Comparison of ENCODE assay signal across 9 cellular contexts in the genomic region with DNA sequence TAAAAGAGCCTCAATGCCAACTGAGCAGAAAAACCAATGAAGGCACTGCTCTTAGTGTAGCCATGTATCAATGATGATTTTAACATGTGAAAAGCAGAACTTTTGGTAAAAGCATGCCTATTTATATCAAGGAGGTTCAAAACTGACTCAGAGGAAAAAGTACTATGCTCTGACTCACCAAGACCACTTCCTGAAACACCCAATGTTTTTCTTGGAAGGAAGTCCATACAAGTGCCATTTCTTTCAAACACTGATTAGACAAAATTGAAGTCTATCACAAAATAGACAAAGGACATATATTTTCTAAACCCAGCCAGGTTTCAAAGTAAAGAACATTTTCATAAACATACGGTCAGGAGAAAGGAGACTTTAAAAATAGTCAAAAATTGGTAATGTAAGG.
DNase-seq lines count a peak whose midpoint lies in the region; ATAC-seq, FAIRE-seq and TF ChIP-seq lines count a peak whose summit lies in the region.
"Had no signal": no experiment of that assay in that cellular context is flagged by ENCODE, and none has a peak within 500 bp of the region (broad histone marks: within the 10 kb centered on the region; RNA-seq: fewer than 3 reads in every experiment).

No MANE protein-coding gene starts in this region.

- no peak for TF ChIP-seq CTCF in HFF-Myc (IDR thresholded peaks at IDR 0.05; ENCODE audit: low read depth, low read length, missing control alignments)

- DNase-seq in GM12891 (ENCODE audit: insufficient read length, low spot score) (no peak), HFF-Myc (ENCODE audit: extremely low read depth, low read depth) (peak; percentile 84), RPMI7951 (ENCODE audit: low read depth) (peak; percentile 91), renal cortical epithelial cell (ENCODE audit: low read depth) (peak; percentile 96), NCI-H2107 treated with DMSO at 0.1 percent for 48 hours (lab: John Stamatoyannopoulos, UW; ENCODE audit: unreplicated experiment) (no peak)
- DNase-seq in stimulated activated CD4-positive, alpha-beta T cell treated with anti-CD3 and anti-CD28 coated beads, Interleukin-1b, Interleukin-23, amount 100 ng/mL, for 48 hours, result no peak

- H3K4me3 ChIP-seq in HFF-Myc (replicated peaks; ENCODE audit: low read depth, low read length), result no peak overlapping the region
- H3K4me3 ChIP-seq: SK-N-MC had no signal

- TF ChIP-seq POLR2A in GM12891 (IDR thresholded peaks at IDR 0.05; ENCODE audit: low read depth, low read length), result no peak

- ATAC-seq in esophagus mucosa (peak; percentile 77), GM21737 (IDR thresholded peaks at IDR 0.05; ENCODE audit: unreplicated experiment) (no peak)

- peak; percentile 67 for FAIRE-seq in GM12891 (lab: Jason Lieb, UNC)

TF ChIP-seq in GM12891, 5 proteins besides CTCF, POLR2A, EP300 and RAD21:
- TF ChIP-seq POU2F2 (IDR thresholded peaks at IDR 0.05; ENCODE audit: low read depth, low read length) (no peak), SPI1 (IDR thresholded peaks at IDR 0.05; ENCODE audit: low read depth, low read length) (peak; percentile 77)

Comparison
In these comparisons a context has a peak if more than half of its experiments do, and no peak if none do; other contexts are left out.
1. DNase-seq: peak in HFF-Myc (single experiment), RPMI7951 (single experiment) and renal cortical epithelial cell (single experiment); none in GM12891 (single experiment), stimulated activated CD4-positive, alpha-beta T cell treated with anti-CD3 and anti-CD28 coated beads, Interleukin-1b, Interleukin-23, amount 100 ng/mL, for 48 hours (single experiment) and NCI-H2107 treated with DMSO at 0.1 percent for 48 hours (single experiment).